Comparison of ENCODE assay signal across 17 cellular contexts in the genomic region with DNA sequence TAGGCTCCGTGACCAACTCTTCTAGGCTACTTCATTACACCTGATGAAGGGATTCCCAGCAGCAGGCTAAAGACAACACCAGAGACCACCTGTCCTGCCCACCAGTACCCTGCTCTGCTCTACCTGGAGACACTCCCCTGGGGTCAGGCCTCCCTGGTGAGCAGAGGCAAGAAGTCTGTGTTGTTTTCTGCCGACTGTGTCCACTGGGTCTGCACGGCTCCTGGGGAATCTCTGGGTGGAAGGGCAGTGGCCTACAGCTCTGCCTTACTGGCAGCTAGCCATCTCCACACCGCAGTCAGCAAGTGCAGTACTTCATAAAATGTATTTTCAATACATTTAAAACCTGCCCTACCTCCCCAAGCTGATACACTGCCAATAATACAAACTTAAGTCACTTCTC. TPM values are rescaled to one million over a fixed set of nuclear protein-coding genes. Genes with fewer than 3 reads are reported as not detected.
DNase-seq lines count a peak whose midpoint lies in the region; ATAC-seq, FAIRE-seq and TF ChIP-seq lines count a peak whose summit lies in the region.
"Had no signal": no experiment of that assay in that cellular context is flagged by ENCODE, and none has a peak within 500 bp of the region (broad histone marks: within the 10 kb centered on the region; RNA-seq: fewer than 3 reads in every experiment).

No MANE protein-coding gene starts in this region.

- no peak for TF ChIP-seq EP300 in K562 (IDR thresholded peaks at IDR 0.05; ENCODE audit: low read length)

- CTCF ChIA-PET in K562 (lab: Yijun Ruan, JAX; ENCODE audit: low intra/inter-chr PET ratio) = no interaction called here

- POLR2A ChIA-PET in K562 (lab: Yijun Ruan, JAX) = interaction anchor here (5.3 kb wide), 1 partner anchor 8 kb away, joined by 31 read pairs; no protein-coding TSS in a partner anchor

- peaks cover 75% of the 10 kb centered on the region for H3K36me3 Mint-ChIP-seq in activated naive CD8-positive, alpha-beta T cell treated with anti-CD3 and anti-CD28 coated beads, Interleukin-2, amount 50 U/mL, for 24 hours (ENCODE audit: low read depth)
- H3K36me3 Mint-ChIP-seq in activated naive CD8-positive, alpha-beta T cell treated with anti-CD3 and anti-CD28 coated beads for 36 hours = peaks cover 42% of the 10 kb centered on the region
- peaks cover 100% of the 10 kb centered on the region for H3K36me3 Mint-ChIP-seq in stimulated activated effector memory CD8-positive, alpha-beta T cell treated with anti-CD3 and anti-CD28 coated beads, Interleukin-12 subunit alpha, Interleukin-12 subunit beta, amount 100 ng/mL, for 72 hours

- H3K4me3 Mint-ChIP-seq in activated naive CD8-positive, alpha-beta T cell treated with anti-CD3 and anti-CD28 coated beads, Interleukin-2, amount 50 U/mL, for 24 hours = no peak overlapping the region
- no peak overlapping the region for H3K4me3 Mint-ChIP-seq in activated naive CD8-positive, alpha-beta T cell treated with anti-CD3 and anti-CD28 coated beads for 36 hours
- H3K4me3 Mint-ChIP-seq in stimulated activated effector memory CD8-positive, alpha-beta T cell treated with anti-CD3 and anti-CD28 coated beads, Interleukin-12 subunit alpha, Interleukin-12 subunit beta, amount 100 ng/mL, for 72 hours = no peak overlapping the region

- peaks cover 4% of the 10 kb centered on the region; the same call in 1 of the 2 replicates for H4K20me1 ChIP-seq in K562 (replicated peaks; ENCODE audit: control insufficient read depth, insufficient read depth, low read length)

- TF ChIP-seq CTCF in K562 (IDR thresholded peaks at IDR 0.05 in 2 of 3, conservative IDR thresholded peaks at IDR 0.05 in 1 of 3; ENCODE audit: insufficient read depth in 2 of 3, low read depth in 1 of 3, low read length in 3 of 3) = no peak

- no peak for DNase-seq in activated naive CD8-positive, alpha-beta T cell treated with anti-CD3 and anti-CD28 coated beads, Interleukin-2, amount 50 U/mL, for 24 hours
- no peak for DNase-seq in activated naive CD8-positive, alpha-beta T cell treated with anti-CD3 and anti-CD28 coated beads for 36 hours
- no peak for DNase-seq in GM12891 (ENCODE audit: insufficient read length, low spot score)
- DNase-seq in K562 (ENCODE audit: extremely low read depth in 1 of 4, low spot score in 3 of 4) = no peak
- no peak for DNase-seq in stimulated activated effector memory CD8-positive, alpha-beta T cell treated with anti-CD3 and anti-CD28 coated beads, Interleukin-12 subunit alpha, Interleukin-12 subunit beta, amount 100 ng/mL, for 72 hours (ENCODE audit: low spot score in 2 of 2)
- DNase-seq in left colon = no peak
- DNase-seq in activated CD4-positive, alpha-beta T cell treated with anti-CD3 and anti-CD28 coated beads for 1 hour = no peak
- DNase-seq: BE2C; Caco-2; CD8-positive, alpha-beta memory T cell; DND-41; GDM1; IMR-90 had no signal

- TF ChIP-seq POLR2A in GM12891 (IDR thresholded peaks at IDR 0.05; ENCODE audit: low read depth, low read length) (no peak), K562 (conservative IDR thresholded peaks at IDR 0.05) (no peak)

- BruUV-seq in K562 (replicated peaks; lab: Mats Ljungman, UMichigan) = TSS peak; percentile 1

- H3K4me2 ChIP-seq in K562 (ENCODE audit: insufficient read depth, low read length) = no peak overlapping the region
- H3K4me2 ChIP-seq: A549 had no signal

- peaks cover 54% of the 10 kb centered on the region for H3K79me2 ChIP-seq in K562 (ENCODE audit: control insufficient read depth, insufficient read depth, low read length)

- in situ Hi-C loops in K562 (cut with MboI) = no loop called here

- H3K27ac Mint-ChIP-seq in activated naive CD8-positive, alpha-beta T cell treated with anti-CD3 and anti-CD28 coated beads, Interleukin-2, amount 50 U/mL, for 24 hours = peak overlapping the region; percentile 49
- no peak overlapping the region for H3K27ac Mint-ChIP-seq in activated naive CD8-positive, alpha-beta T cell treated with anti-CD3 and anti-CD28 coated beads for 36 hours
- peak overlapping the region; percentile 14 for H3K27ac Mint-ChIP-seq in stimulated activated effector memory CD8-positive, alpha-beta T cell treated with anti-CD3 and anti-CD28 coated beads, Interleukin-12 subunit alpha, Interleukin-12 subunit beta, amount 100 ng/mL, for 72 hours

- no peak for ATAC-seq in activated naive CD8-positive, alpha-beta T cell treated with anti-CD3 and anti-CD28 coated beads, Interleukin-2, amount 50 U/mL, for 24 hours
- ATAC-seq in K562 (no peak), left colon (no peak)
- no peak for ATAC-seq in stimulated activated effector memory CD8-positive, alpha-beta T cell treated with anti-CD3 and anti-CD28 coated beads, Interleukin-12 subunit alpha, Interleukin-12 subunit beta, amount 100 ng/mL, for 72 hours
- ATAC-seq: HCT116 had no signal

- no peak overlapping the region for H3K27ac ChIP-seq in K562 (ENCODE audit: extremely low read depth, low read depth, low read length)
- H3K27ac ChIP-seq: A549, C4-2B, HL-60 had no signal

- no peaks in the 10 kb centered on the region for H3K9me3 ChIP-seq in K562 (replicated peaks; ENCODE audit: control insufficient read depth, insufficient read depth, low read depth, low read length)
- H3K9me3 ChIP-seq: A549, BE2C, Caco-2 had no signal

- H3K4me1 Mint-ChIP-seq in activated naive CD8-positive, alpha-beta T cell treated with anti-CD3 and anti-CD28 coated beads, Interleukin-2, amount 50 U/mL, for 24 hours = peaks cover 33% of the 10 kb centered on the region
- peaks cover 26% of the 10 kb centered on the region for H3K4me1 Mint-ChIP-seq in activated naive CD8-positive, alpha-beta T cell treated with anti-CD3 and anti-CD28 coated beads for 36 hours
- peaks cover 15% of the 10 kb centered on the region for H3K4me1 Mint-ChIP-seq in stimulated activated effector memory CD8-positive, alpha-beta T cell treated with anti-CD3 and anti-CD28 coated beads, Interleukin-12 subunit alpha, Interleukin-12 subunit beta, amount 100 ng/mL, for 72 hours

- peaks cover 95% of the 10 kb centered on the region for H3K36me3 ChIP-seq in K562 (ENCODE audit: control insufficient read depth, insufficient read depth, low read length)

- H3K9me3 Mint-ChIP-seq in activated naive CD8-positive, alpha-beta T cell treated with anti-CD3 and anti-CD28 coated beads, Interleukin-2, amount 50 U/mL, for 24 hours = no peaks in the 10 kb centered on the region
- H3K9me3 Mint-ChIP-seq in activated naive CD8-positive, alpha-beta T cell treated with anti-CD3 and anti-CD28 coated beads for 36 hours = no peaks in the 10 kb centered on the region
- H3K9me3 Mint-ChIP-seq in stimulated activated effector memory CD8-positive, alpha-beta T cell treated with anti-CD3 and anti-CD28 coated beads, Interleukin-12 subunit alpha, Interleukin-12 subunit beta, amount 100 ng/mL, for 72 hours = no peaks in the 10 kb centered on the region
- H3K9me3 Mint-ChIP-seq: CD8-positive, alpha-beta memory T cell had no signal

- intact Hi-C loops in K562 (cut with micrococcal nuclease) = no loop called here
- intact Hi-C loops in left colon (cut with DNase I, micrococcal nuclease) = no loop called here

- no peak for TF ChIP-seq RAD21 in K562 (CRISPR knock-in tag; conservative IDR thresholded peaks at IDR 0.05 in 1 of 2, IDR thresholded peaks at IDR 0.05 in 1 of 2)

- no peaks in the 10 kb centered on the region for H3K9me1 ChIP-seq in K562 (ENCODE audit: control insufficient read depth, insufficient read depth, low read length)

- FAIRE-seq in GM12891 (lab: Jason Lieb, UNC) (no peak), K562 (lab: Jason Lieb, UNC) (no peak)
- FAIRE-seq: A549 had no signal

- no peaks in the 10 kb centered on the region for H3K27me3 ChIP-seq in K562 (ENCODE audit: control insufficient read depth in 2 of 2, insufficient read depth in 2 of 2, low read length in 2 of 2)
- H3K27me3 ChIP-seq: BE2C had no signal

- no peaks in the 10 kb centered on the region for H3K27me3 Mint-ChIP-seq in activated naive CD8-positive, alpha-beta T cell treated with anti-CD3 and anti-CD28 coated beads, Interleukin-2, amount 50 U/mL, for 24 hours
- no peaks in the 10 kb centered on the region for H3K27me3 Mint-ChIP-seq in activated naive CD8-positive, alpha-beta T cell treated with anti-CD3 and anti-CD28 coated beads for 36 hours
- H3K27me3 Mint-ChIP-seq: CD8-positive, alpha-beta memory T cell had no signal

- peaks cover 6 to 9% of the 10 kb centered on the region in 2 experiments; a peak in 4 of 5 replicates for H3K4me1 ChIP-seq in K562 (replicated peaks in 1 of 2; ENCODE audit: control insufficient read depth in 2 of 2, insufficient read depth in 2 of 2, low read length in 2 of 2)
- H3K4me1 ChIP-seq: BE2C, Caco-2 had no signal

- H2AFZ ChIP-seq in K562 (ENCODE audit: low read depth, low read length) = no peak overlapping the region

- 94% methylated on average over 4 of the region's 4 CpGs for WGBS in K562 (ENCODE audit: insufficient coverage, low coverage, missing lambda C conversion rate)

- no peak overlapping the region; a peak in 1 of 4 replicates for H3K9ac ChIP-seq in K562 (ENCODE audit: insufficient read depth in 1 of 2, low read depth in 2 of 2, low read length in 2 of 2)

- no peak overlapping the region for H3K4me3 ChIP-seq in K562
- H3K4me3 ChIP-seq: A549 had no signal

RNA-seq across cellular contexts. Expression of a gene that starts 6.8 kb away (rescaled TPM):
- total RNA-seq in activated naive CD8-positive, alpha-beta T cell treated with anti-CD3 and anti-CD28 coated beads for 36 hours = 100 to 1,000 TPM; 434 to 441 TPM
- polyA plus RNA-seq in GM12891 (2012; ENCODE audit: low read depth, missing spikeins) = 174 TPM
- 42.4 and 101 TPM in 2 replicates for total RNA-seq in K562 (2011; cell fraction: chromatin; rRNA removed; ENCODE audit: low replicate concordance)
- 21.6 and 23.8 TPM in 2 replicates for total RNA-seq in K562 (2011; cell fraction: nucleolus; rRNA removed)
- 42.6 and 45.0 TPM in 2 replicates for total RNA-seq in K562 (2011; cell fraction: nucleoplasm; rRNA removed)
- total RNA-seq in K562 (2014; rRNA removed) = 259 and 349 TPM in 2 replicates
- 418 and 492 TPM in 2 replicates for total RNA-seq in K562 (2014; rRNA removed; fragmentation: Illumina TruSeq; extraction: Trizol)
- total RNA-seq in K562 (2015; rRNA removed; fragmentation: Illumina TruSeq; extraction: Trizol) = 374 and 403 TPM in 2 replicates
- total RNA-seq in K562 (2021) = 254 and 259 TPM in 2 replicates
- 169 and 299 TPM in 2 replicates for polyA plus RNA-seq in K562 (2011; rRNA removed)
- 28.7 and 70.6 TPM in 2 replicates for polyA plus RNA-seq in K562 (2011; cell fraction: cytosol; rRNA removed)
- polyA plus RNA-seq in K562 (2011; cell fraction: nucleus; rRNA removed) = 9.9 and 15.9 TPM in 2 replicates
- polyA plus RNA-seq in K562 (2012) = 271 and 287 TPM in 2 replicates
- 598 and 753 TPM in 2 replicates for polyA plus RNA-seq in K562 (2014; fragmentation: Illumina TruSeq; extraction: Trizol)
- 100 to 1,000 TPM; 373 to 662 TPM for polyA plus RNA-seq in K562 (2014; fragmentation: Nextera tagmentation; extraction: Ambion mirVana)
- 240 and 316 TPM in 2 replicates for polyA plus RNA-seq in K562 (2014; rRNA removed)
- polyA minus RNA-seq in K562 (2011; rRNA and poly(A)+ RNA removed) = 215 and 235 TPM in 2 replicates
- 129 and 176 TPM in 2 replicates for polyA minus RNA-seq in K562 (2011; cell fraction: cytosol; rRNA and poly(A)+ RNA removed)
- 19.4 and 36.3 TPM in 2 replicates for polyA minus RNA-seq in K562 (2011; cell fraction: nucleus; rRNA and poly(A)+ RNA removed)
- total RNA-seq in left colon = 10 to 100 TPM; 82.8 to 91.6 TPM

RNA-seq across cellular contexts. Expression of a gene that starts 47.4 kb away (rescaled TPM):
- 10 to 100 TPM; 54.1 to 57.9 TPM for total RNA-seq in activated naive CD8-positive, alpha-beta T cell treated with anti-CD3 and anti-CD28 coated beads for 36 hours
- polyA plus RNA-seq in GM12891 (2012; ENCODE audit: low read depth, missing spikeins) = 57.8 TPM
- 92.3 and 244 TPM in 2 replicates for total RNA-seq in K562 (2011; cell fraction: chromatin; rRNA removed; ENCODE audit: low replicate concordance)
- 39.2 and 47.5 TPM in 2 replicates for total RNA-seq in K562 (2011; cell fraction: nucleolus; rRNA removed)
- 76.0 and 89.8 TPM in 2 replicates for total RNA-seq in K562 (2011; cell fraction: nucleoplasm; rRNA removed)
- total RNA-seq in K562 (2014; rRNA removed) (19.8 and 21.7 TPM in 2 replicates), K562 (2014; rRNA removed; fragmentation: Illumina TruSeq; extraction: Trizol) (23.7 and 27.1 TPM in 2 replicates), K562 (2015; rRNA removed; fragmentation: Illumina TruSeq; extraction: Trizol) (26.4 and 28.2 TPM in 2 replicates), K562 (2021) (37.1 and 39.4 TPM in 2 replicates), left colon (10 to 100 TPM; 34.4 to 43.7 TPM)
- polyA plus RNA-seq in K562 (2011; rRNA removed) (30.7 and 31.3 TPM in 2 replicates), K562 (2014; fragmentation: Illumina TruSeq; extraction: Trizol) (40.0 and 49.1 TPM in 2 replicates), K562 (2014; fragmentation: Nextera tagmentation; extraction: Ambion mirVana) (10 to 100 TPM; 22.5 to 23.1 TPM), K562 (2014; rRNA removed) (26.0 and 35.8 TPM in 2 replicates)
- 12.1 and 24.5 TPM in 2 replicates for polyA plus RNA-seq in K562 (2011; cell fraction: cytosol; rRNA removed)
- polyA plus RNA-seq in K562 (2011; cell fraction: nucleus; rRNA removed) = 63.0 and 102 TPM in 2 replicates
- polyA plus RNA-seq in K562 (2012) = 26.6 and 30.4 TPM in 2 replicates
- polyA minus RNA-seq in K562 (2011; rRNA and poly(A)+ RNA removed) = 29.4 and 36.0 TPM in 2 replicates
- polyA minus RNA-seq in K562 (2011; cell fraction: cytosol; rRNA and poly(A)+ RNA removed) = 13.3 and 17.7 TPM in 2 replicates
- polyA minus RNA-seq in K562 (2011; cell fraction: nucleus; rRNA and poly(A)+ RNA removed) = 19.3 and 44.3 TPM in 2 replicates
